In the genomic region with DNA sequence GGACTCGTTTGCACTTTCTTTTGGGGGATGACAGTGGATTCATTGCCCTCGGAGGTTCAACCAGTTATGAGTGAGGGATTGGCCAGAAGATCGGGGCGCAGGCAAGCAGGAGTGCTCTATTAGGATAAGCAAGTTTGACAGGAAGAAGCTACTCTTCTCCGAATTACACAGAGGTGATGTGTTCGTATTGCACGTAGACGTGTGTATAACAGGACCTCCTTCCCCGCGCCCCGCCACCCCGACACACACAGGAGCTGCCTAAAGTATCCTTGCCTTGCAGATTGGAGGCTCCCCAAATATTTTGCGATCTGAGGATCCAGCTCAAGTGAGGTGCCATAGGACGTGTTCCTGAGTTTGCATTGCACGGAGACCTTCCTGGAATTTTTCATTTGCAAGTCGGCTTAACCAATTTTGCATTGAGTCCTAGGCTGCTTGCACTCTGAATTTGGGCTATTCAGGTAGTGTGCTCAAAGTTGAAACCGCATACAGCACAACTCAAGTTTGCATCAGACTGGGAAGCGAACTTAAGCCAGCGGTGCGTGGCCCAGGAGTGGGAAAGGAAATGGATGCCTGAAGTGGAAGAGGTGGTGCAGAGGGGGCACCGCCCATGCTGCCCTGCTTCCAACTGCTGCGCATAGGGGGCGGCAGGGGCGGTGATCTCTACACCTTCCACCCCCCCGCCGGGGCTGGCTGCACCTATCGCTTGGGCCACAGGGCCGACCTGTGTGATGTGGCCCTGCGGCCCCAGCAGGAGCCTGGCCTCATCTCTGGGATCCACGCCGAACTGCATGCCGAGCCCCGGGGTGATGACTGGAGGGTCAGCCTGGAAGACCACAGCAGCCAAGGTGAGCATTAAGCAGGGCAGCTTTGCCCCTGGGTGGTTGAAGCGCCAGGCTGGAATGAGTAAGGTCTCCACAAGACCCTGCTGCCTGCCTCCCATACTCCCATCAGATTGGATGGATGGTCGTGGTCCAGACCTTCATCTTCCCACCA, we compare ENCODE assay signal across 8 cellular contexts. TPM values are rescaled to one million over a fixed set of nuclear protein-coding genes. Genes with fewer than 3 reads are reported as not detected.
DNase-seq lines count a peak whose midpoint lies in the region; ATAC-seq and TF ChIP-seq lines count a peak whose summit lies in the region.

No MANE protein-coding gene starts in this region.

- H3K27me3 ChIP-seq in lung (ENCODE audit: control insufficient read depth, insufficient read depth), result no peaks in the 10 kb centered on the region

- intact Hi-C loops in OCI-LY7 (cut with micrococcal nuclease; ENCODE audit: unreplicated experiment), result loop anchor here (1.0 kb wide), 1 partner anchor 31 kb away; no protein-coding TSS in a partner anchor

- TSS peak; percentile 50 for BruUV-seq in OCI-LY7 (replicated peaks; lab: Mats Ljungman, UMichigan)

- H3K36me3 ChIP-seq in OCI-LY7 (ENCODE audit: insufficient read depth, low read length), result peaks cover 48% of the 10 kb centered on the region
- peaks cover 0 to 8% of the 10 kb centered on the region in 2 donors for H3K36me3 ChIP-seq in lung (ENCODE audit: control insufficient read depth in 2 of 2, insufficient read depth in 2 of 2, low read length in 2 of 2)
- peaks cover 3% of the 10 kb centered on the region for H3K36me3 ChIP-seq in urinary bladder (ENCODE audit: insufficient read depth)

- WGBS in lung, 2 donors, result 17 to 25% methylated on average over 35 of the region's 35 CpGs
- WGBS in urinary bladder, result 12% methylated on average over 35 of the region's 35 CpGs

- H3K36me3 Mint-ChIP-seq in brain, result peaks cover 9% of the 10 kb centered on the region

- POLR2A ChIA-PET in OCI-LY7 (lab: Charles Lee), result interaction anchor here (0.7 to 1.6 kb wide), 7 partner anchors 11 to 39 kb away, joined by 3 to 6 read pairs (median 4); no protein-coding TSS in a partner anchor

- H3K4me2 ChIP-seq in OCI-LY7 (ENCODE audit: low read length), result peak overlapping the region; percentile 99

- H3K27ac Mint-ChIP-seq in brain, result peak overlapping the region; percentile 8 to 96 (median 83)

- H3K9me3 ChIP-seq in OCI-LY7 (ENCODE audit: low read length) (no peaks in the 10 kb centered on the region), lung (ENCODE audit: control insufficient read depth in 2 of 2, insufficient read depth in 1 of 2, low read length in 1 of 2) (no peaks in the 10 kb centered on the region)

- CTCF ChIA-PET in OCI-LY7 (lab: Charles Lee; ENCODE audit: unreplicated experiment), result interaction anchor here (0.5 to 1.5 kb wide), 3 partner anchors 11 to 32 kb away, joined by 3 to 4 read pairs (median 3); no protein-coding TSS in a partner anchor

- peak overlapping the region; percentile 70; the same call in 1 of the 2 replicates for H2AFZ ChIP-seq in OCI-LY7 (ENCODE audit: low read length)

- DNase-seq in OCI-LY7 (ENCODE audit: low spot score) (peak; percentile 60), lung (ENCODE audit: low spot score) (no peak), UCSD-AML1 (lab: John Stamatoyannopoulos, UW; ENCODE audit: unreplicated experiment) (no peak), NCI-H187 (lab: John Stamatoyannopoulos, UW) (no peak)

- H3K79me2 ChIP-seq in OCI-LY7 (ENCODE audit: insufficient read depth, low read depth, low read length), result peaks cover 17% of the 10 kb centered on the region; the same call in 1 of the 2 replicates

- H3K4me3 Mint-ChIP-seq in brain, result peak overlapping the region; percentile 86 to 98 (median 89)

- H3K4me1 ChIP-seq in OCI-LY7 (ENCODE audit: insufficient read depth, low read length, poor library complexity, severe bottlenecking) (peaks cover 31% of the 10 kb centered on the region), lung (ENCODE audit: control insufficient read depth in 2 of 2, insufficient read depth in 2 of 2, low read length in 2 of 2) (peaks cover 4 to 9% of the 10 kb centered on the region in 2 donors), urinary bladder (ENCODE audit: insufficient read depth) (no peaks in the 10 kb centered on the region)

- peak overlapping the region; percentile 78 for H3K27ac ChIP-seq in C4-2B
- peak overlapping the region; percentile 60 for H3K27ac ChIP-seq in OCI-LY7 (ENCODE audit: low read depth, low read length, poor library complexity, severe bottlenecking)
- no peak overlapping the region for H3K27ac ChIP-seq in lung (ENCODE audit: low read depth in 1 of 2, low read length in 1 of 2)
- H3K27ac ChIP-seq in urinary bladder (ENCODE audit: low read depth), result no peak overlapping the region

- peaks cover 0 to 3% (median 0%) of the 10 kb centered on the region in 5 experiments for H3K9me3 Mint-ChIP-seq in brain

- no peaks in the 10 kb centered on the region; the same call in 1 of the 2 replicates for H4K20me1 ChIP-seq in OCI-LY7 (ENCODE audit: insufficient read depth, low read length)

- peaks cover 37% of the 10 kb centered on the region for H3K4me1 Mint-ChIP-seq in brain

- H3K9me2 ChIP-seq in OCI-LY7 (ENCODE audit: insufficient read depth, low read length), result no peaks in the 10 kb centered on the region

- ATAC-seq in GM19035 (IDR thresholded peaks at IDR 0.05; ENCODE audit: unreplicated experiment) (peak; percentile 5), lung (ENCODE audit: insufficient read depth, low FRiP score) (no peak)

- peaks cover 7% of the 10 kb centered on the region for H3K27me3 Mint-ChIP-seq in brain

- TF ChIP-seq CTCF in C4-2B (conservative IDR thresholded peaks at IDR 0.05) (no peak), OCI-LY7 (conservative IDR thresholded peaks at IDR 0.05; ENCODE audit: low read length) (peak; percentile 53; the same call in 1 of the 2 replicates), brain (conservative IDR thresholded peaks at IDR 0.05) (no peak), lung (IDR thresholded peaks at IDR 0.05; ENCODE audit: control extremely low read depth, extremely low read depth) (no peak)

- peak overlapping the region; percentile 88 for H3K4me3 ChIP-seq in OCI-LY7 (ENCODE audit: low read depth, low read length, poor library complexity, severe bottlenecking)
- H3K4me3 ChIP-seq in lung, result peak overlapping the region; percentile 77
- H3K4me3 ChIP-seq in urinary bladder (ENCODE audit: low read depth, low read length), result peak overlapping the region; percentile 53

RNA-seq across cellular contexts. Expression of gene TCF19, which starts 0.8 kb away (rescaled TPM):
- 61.6 and 63.2 TPM in 2 replicates for total RNA-seq in OCI-LY7 (2014; rRNA removed; shearing (Covaris generic))
- 54.5 and 56.7 TPM in 2 replicates for total RNA-seq in OCI-LY7 (2022)
- polyA plus RNA-seq in brain (ENCODE audit: insufficient read depth, low read depth, low replicate concordance), result 95.6 TPM
- total RNA-seq in lung, result 1 to 10 TPM; 5.4 to 9.4 TPM
- 1 to 10 TPM; 4.1 to 4.9 TPM for polyA plus RNA-seq in lung
- total RNA-seq in urinary bladder, result 12.7 TPM
- polyA plus RNA-seq in urinary bladder, result 7.9 TPM

RNA-seq across cellular contexts. Expression of gene CCHCR1, which starts 1.6 kb away (rescaled TPM):
- 23.9 and 33.0 TPM in 2 replicates for total RNA-seq in OCI-LY7 (2014; rRNA removed; shearing (Covaris generic))
- 31.5 and 33.0 TPM in 2 replicates for total RNA-seq in OCI-LY7 (2022)
- polyA plus RNA-seq in brain (ENCODE audit: insufficient read depth, low read depth, low replicate concordance), result 33.8 TPM
- 10 to 100 TPM; 20.0 to 32.8 TPM for total RNA-seq in lung
- polyA plus RNA-seq in lung, result 10 to 100 TPM; 11.0 to 14.3 TPM
- 18.2 TPM for total RNA-seq in urinary bladder
- polyA plus RNA-seq in urinary bladder, result 16.0 TPM

RNA-seq across cellular contexts. Expression of gene POU5F1, which starts 11.3 kb away (rescaled TPM):
- 0.44 TPM in 1 of 2 replicates, not detected in the other for total RNA-seq in OCI-LY7 (2014; rRNA removed; shearing (Covaris generic))
- total RNA-seq in OCI-LY7 (2022) (0.86 and 1.4 TPM in 2 replicates), lung (10 to 100 TPM in 1 of 2 donors, 1 to 10 TPM in 1; 2.2 to 19.5 TPM), urinary bladder (3.0 TPM)
- polyA plus RNA-seq in brain (ENCODE audit: insufficient read depth, low read depth, low replicate concordance) (not detected), lung (1 to 10 TPM; 1.5 to 2.5 TPM), urinary bladder (4.4 TPM)

RNA-seq across cellular contexts. Expression of gene PSORS1C2, which starts 20.3 kb away (rescaled TPM):
- not detected in 2 replicates for total RNA-seq in OCI-LY7 (2014; rRNA removed; shearing (Covaris generic))
- total RNA-seq in OCI-LY7 (2022) (not detected in 2 replicates), lung (not detected), urinary bladder (not detected)
- polyA plus RNA-seq in brain (ENCODE audit: insufficient read depth, low read depth, low replicate concordance) (not detected), lung (not detected), urinary bladder (not detected)

RNA-seq across cellular contexts. Expression of gene CDSN, which starts 38.9 kb away (rescaled TPM):
- not detected in 2 replicates for total RNA-seq in OCI-LY7 (2014; rRNA removed; shearing (Covaris generic))
- total RNA-seq in OCI-LY7 (2022) (not detected in 2 replicates), lung (under 1 TPM in 1 of 2 donors, not detected in 1; 0.06 TPM), urinary bladder (not detected)
- polyA plus RNA-seq in brain (ENCODE audit: insufficient read depth, low read depth, low replicate concordance) (not detected), lung (under 1 TPM; 0.05 to 0.10 TPM), urinary bladder (not detected)

Comparison
In these comparisons a context has a peak if more than half of its experiments do, and no peak if none do; other contexts are left out.
1. H3K27ac ChIP-seq: peak in C4-2B (single experiment) and OCI-LY7 (single experiment); none in lung (0 of 2) and urinary bladder (single experiment).
2. Peak in every context shown above with its lines, with median percentiles within 50 percentile points of each other: H3K4me3 ChIP-seq.